In genomic region chr6:13278184-13278583, GRCh38 we compare ENCODE assay signal across 11 cellular contexts. TPM values are rescaled to one million over a fixed set of nuclear protein-coding genes. Genes with fewer than 3 reads are reported as not detected.
DNase-seq lines count a peak whose midpoint lies in the region; ATAC-seq, FAIRE-seq and TF ChIP-seq lines count a peak whose summit lies in the region.
"Had no signal": no experiment of that assay in that cellular context is flagged by ENCODE, and none has a peak within 500 bp of the region (broad histone marks: within the 10 kb centered on the region; RNA-seq: fewer than 3 reads in every experiment).

No MANE protein-coding gene starts in this region.

- H4K20me1 ChIP-seq in PC-3 (ENCODE audit: low read length): no peaks in the 10 kb centered on the region

- H3K27ac ChIP-seq in A549: no peak overlapping the region
- no peak overlapping the region for H3K27ac ChIP-seq in PC-3 (ENCODE audit: low read length)
- H3K27ac ChIP-seq in aorta (ENCODE audit: low read depth in 1 of 2, low read length in 2 of 2): no peak overlapping the region

- 86% methylated on average over 5 of the region's 5 CpGs for WGBS in A549 (ENCODE audit: missing lambda C conversion rate)
- 78 to 81% methylated on average over 5 of the region's 5 CpGs for WGBS in aorta, 2 donors

- CTCF ChIA-PET in A549 (lab: Yijun Ruan, JAX): interaction anchor here (0.8 to 1.2 kb wide), 3 partner anchors 8 to 50 kb away, joined by 3 to 5 read pairs (median 3); no protein-coding TSS in a partner anchor
- CTCF ChIA-PET in PC-3 (lab: Charles Lee): no interaction called here

- H3F3A ChIP-seq in PC-3 (ENCODE audit: low read length, unreplicated experiment): no peaks in the 10 kb centered on the region

- TF ChIP-seq RAD21 in A549 (conservative IDR thresholded peaks at IDR 0.05 in 1 of 2, IDR thresholded peaks at IDR 0.05 in 1 of 2): no peak

- TF ChIP-seq POLR2A in A549 (IDR thresholded peaks at IDR 0.05; ENCODE audit: low read length): no peak

- intact Hi-C loops in PC-3 (cut with micrococcal nuclease): no loop called here
- intact Hi-C loops in aorta (cut with DNase I): no loop called here

- H3K79me2 ChIP-seq in PC-3 (ENCODE audit: low read length): no peaks in the 10 kb centered on the region

- no peaks in the 10 kb centered on the region for H3K9me2 ChIP-seq in PC-3 (replicated peaks; ENCODE audit: low read length)

- H3K9ac ChIP-seq in PC-3 (ENCODE audit: low read length): no peak overlapping the region

- POLR2A ChIA-PET in A549 (lab: Yijun Ruan, JAX) (no interaction called here), PC-3 (lab: Charles Lee; ENCODE audit: unreplicated experiment) (no interaction called here)

- H3K4me2 ChIP-seq in A549 (no peak overlapping the region), PC-3 (ENCODE audit: low read length) (no peak overlapping the region)

- no peak overlapping the region for H2AFZ ChIP-seq in PC-3 (ENCODE audit: low read length)

- no peaks in the 10 kb centered on the region for H3K36me3 ChIP-seq in PC-3 (ENCODE audit: low read depth, low read length)
- peaks cover 0 to 4% of the 10 kb centered on the region in 2 donors for H3K36me3 ChIP-seq in aorta (ENCODE audit: control insufficient read depth in 1 of 2, insufficient read depth in 2 of 2, low read length in 1 of 2)

- ATAC-seq in A549 (peak; percentile 22 to 72; a peak in 3 of 6 replicates), PC-3 (no peak), aorta (ENCODE audit: low FRiP score) (no peak), HG02623 (IDR thresholded peaks at IDR 0.05; ENCODE audit: unreplicated experiment) (no peak)

- FAIRE-seq in A549 (lab: Jason Lieb, UNC): no peak

- H3K9me3 ChIP-seq in A549 (no peaks in the 10 kb centered on the region), PC-3 (ENCODE audit: low read length) (no peaks in the 10 kb centered on the region), aorta (ENCODE audit: control insufficient read depth, low read length) (no peaks in the 10 kb centered on the region)

- no peak overlapping the region for H3K4me3 ChIP-seq in A549
- H3K4me3 ChIP-seq in PC-3 (ENCODE audit: low read length): no peak overlapping the region
- no peak overlapping the region for H3K4me3 ChIP-seq in aorta (ENCODE audit: low read length in 2 of 2)

- no peak for TF ChIP-seq EP300 in A549 (IDR thresholded peaks at IDR 0.05)

- BruUV-seq in PC-3 (replicated peaks; lab: Mats Ljungman, UMichigan): no TSS peak

- H3K4me1 ChIP-seq in A549: no peaks in the 10 kb centered on the region
- no peaks in the 10 kb centered on the region for H3K4me1 ChIP-seq in PC-3 (ENCODE audit: insufficient read depth, low read length)
- H3K4me1 ChIP-seq in aorta (ENCODE audit: control insufficient read depth in 1 of 2, insufficient read depth in 2 of 2, low read length in 2 of 2): no peaks in the 10 kb centered on the region

- no peak for TF ChIP-seq CTCF in A549 (IDR thresholded peaks at IDR 0.05)
- TF ChIP-seq CTCF in PC-3 (conservative IDR thresholded peaks at IDR 0.05; ENCODE audit: low read depth, low read length): peak; percentile 45

- H3K27me3 ChIP-seq in PC-3 (ENCODE audit: low read length) (no peaks in the 10 kb centered on the region), aorta (ENCODE audit: control insufficient read depth in 1 of 2, insufficient read depth in 2 of 2, low read length in 1 of 2) (no peaks in the 10 kb centered on the region)

- DNase-seq in A549 (ENCODE audit: low read depth in 1 of 2, low spot score in 1 of 2) (no peak), ELR (ENCODE audit: low read depth) (peak; percentile 13), PC-3 (no peak), germinal center (ENCODE audit: low spot score) (peak; percentile 49), aorta (no peak)
- no peak for DNase-seq in stimulated activated naive CD4-positive, alpha-beta T cell (lab: John Stamatoyannopoulos, UW)
- DNase-seq in activated naive CD4-positive, alpha-beta T cell (lab: John Stamatoyannopoulos, UW): no peak
- DNase-seq: cerebellar nuclear complex, GF-D8, posterior cingulate gyrus had no signal

TF ChIP-seq in A549, 52 proteins besides CTCF, POLR2A, EP300 and RAD21:
- TF ChIP-seq HDAC2 (IDR thresholded peaks at IDR 0.05) (no peak), CEBPB (IDR thresholded peaks at IDR 0.05) (no peak), PBX3 (IDR thresholded peaks at IDR 0.05) (no peak), E2F6 (IDR thresholded peaks at IDR 0.05; ENCODE audit: borderline replicate concordance, low read depth) (no peak), MAX (IDR thresholded peaks at IDR 0.05) (no peak), NR3C1 (IDR thresholded peaks at IDR 0.05) (no peak), CHD2 (IDR thresholded peaks at IDR 0.05; ENCODE audit: low read length, partially characterized antibody) (no peak), RARB (CRISPR knock-in tag; IDR thresholded peaks at IDR 0.05) (no peak), MYC (IDR thresholded peaks at IDR 0.05; ENCODE audit: borderline replicate concordance, low read length) (no peak), MAFK (IDR thresholded peaks at IDR 0.05; ENCODE audit: partially characterized antibody) (no peak), USF2 (IDR thresholded peaks at IDR 0.05) (no peak), HOXA7 (CRISPR knock-in tag; IDR thresholded peaks at IDR 0.05) (no peak), HOXB13 (CRISPR knock-in tag; IDR thresholded peaks at IDR 0.05; ENCODE audit: low read depth) (no peak), BCL3 (IDR thresholded peaks at IDR 0.05) (no peak), FOSB (CRISPR knock-in tag; IDR thresholded peaks at IDR 0.05) (no peak), HMGXB4 (CRISPR knock-in tag; IDR thresholded peaks at IDR 0.05; ENCODE audit: borderline replicate concordance) (no peak), ZNF302 (CRISPR knock-in tag; IDR thresholded peaks at IDR 0.05) (no peak), JUN (IDR thresholded peaks at IDR 0.05) (no peak)

RNA-seq across cellular contexts. Expression of gene TBC1D7, which starts 50.2 kb away (rescaled TPM):
- polyA plus RNA-seq in A549 (2011; rRNA removed): 55.9 and 78.3 TPM in 2 replicates
- 23.3 and 24.0 TPM in 2 replicates for polyA plus RNA-seq in A549 (2012; cell fraction: cytosol; rRNA removed)
- polyA plus RNA-seq in A549 (2012; cell fraction: nucleus; rRNA removed): 9.6 and 16.8 TPM in 2 replicates
- 25.2 to 34.6 TPM (median 28.2 TPM) in 3 replicates for polyA plus RNA-seq in A549 (2017; fragmentation: RNase III; extraction: RNeasy Plus Mini Kit Qiagen cat#74134 plus additional on column Dnase treatment)
- 45.7 and 47.8 TPM in 2 replicates for polyA minus RNA-seq in A549 (2011; rRNA and poly(A)+ RNA removed)
- total RNA-seq in PC-3 (2014; rRNA removed): 16.9 and 18.5 TPM in 2 replicates
- total RNA-seq in aorta: 10 to 100 TPM in 1 of 2 donors, 1 to 10 TPM in 1; 9.9 to 11.6 TPM
- polyA plus RNA-seq in aorta: 1 to 10 TPM; 6.0 to 8.8 TPM

Comparison
In these comparisons a context has a peak if more than half of its experiments do, and no peak if none do; other contexts are left out.
1. ATAC-seq: peak in A549 (2 of 2); none in PC-3 (single experiment), aorta (single experiment) and HG02623 (single experiment).
2. DNase-seq: peak in ELR (single experiment) and germinal center (single experiment); none in A549 (0 of 2), PC-3 (single experiment), stimulated activated naive CD4-positive, alpha-beta T cell (0 of 6), aorta (0 of 2) and activated naive CD4-positive, alpha-beta T cell (0 of 4).